ENCODE assay signal across 20 cellular contexts in genomic region chr4:150943126-150943525, GRCh38.
A peak's percentile ranks its signal among the peaks of the same experiment; 100 is the strongest.
DNase-seq lines count a peak whose midpoint lies in the region; FAIRE-seq and TF ChIP-seq lines count a peak whose summit lies in the region.
"Had no signal": no experiment of that assay in that cellular context is flagged by ENCODE, and none has a peak within 500 bp of the region (broad histone marks: within the 10 kb centered on the region; RNA-seq: fewer than 3 reads in every experiment).

No MANE protein-coding gene starts in this region.

- H3K9me3 ChIP-seq in HEK293 (ENCODE audit: control insufficient read depth, insufficient read depth, low read depth, low read length) = no peaks in the 10 kb centered on the region
- no peaks in the 10 kb centered on the region for H3K9me3 ChIP-seq in endothelial cell of umbilical vein (replicated peaks; ENCODE audit: control insufficient read depth, insufficient read depth, low read length)
- no peaks in the 10 kb centered on the region for H3K9me3 ChIP-seq in suprapubic skin
- H3K9me3 ChIP-seq: BE2C had no signal

- H3K36me3 ChIP-seq in HEK293 (ENCODE audit: control insufficient read depth in 2 of 2, insufficient read depth in 1 of 2, low read length in 2 of 2) (no peaks in the 10 kb centered on the region), endothelial cell of umbilical vein (ENCODE audit: control insufficient read depth in 2 of 2, extremely low read depth in 1 of 2, insufficient read depth in 2 of 2, low read length in 2 of 2) (no peaks in the 10 kb centered on the region), suprapubic skin (no peaks in the 10 kb centered on the region)
- H3K36me3 ChIP-seq: BE2C had no signal

- H3K27me3 ChIP-seq in endothelial cell of umbilical vein (ENCODE audit: control insufficient read depth in 2 of 2, insufficient read depth in 2 of 2, low read length in 2 of 2) (no peaks in the 10 kb centered on the region), suprapubic skin (no peaks in the 10 kb centered on the region)
- H3K27me3 ChIP-seq: BE2C had no signal

- no peak overlapping the region for H3K27ac ChIP-seq in HEK293 (ENCODE audit: extremely low read depth, low read depth, low read length)
- no peak overlapping the region for H3K27ac ChIP-seq in endothelial cell of umbilical vein (ENCODE audit: insufficient read depth, low read depth, low read length)
- no peak overlapping the region for H3K27ac ChIP-seq in suprapubic skin

- TF ChIP-seq POLR2A in endothelial cell of umbilical vein (IDR thresholded peaks at IDR 0.05; ENCODE audit: low read depth, low read length) (no peak), suprapubic skin (IDR thresholded peaks at IDR 0.05) (no peak)

- POLR2A ChIA-PET in HEK293 (lab: Yijun Ruan, JAX) (interaction anchor here (0.6 kb wide), 1 partner anchor 60 kb away, joined by 4 read pairs; no protein-coding TSS in a partner anchor), endothelial cell of umbilical vein (lab: Charles Lee) (no interaction called here)

- peaks cover 7% of the 10 kb centered on the region for H3K4me1 ChIP-seq in HEK293 (ENCODE audit: control insufficient read depth, insufficient read depth, low read length)
- peaks cover 8% of the 10 kb centered on the region for H3K4me1 ChIP-seq in endothelial cell of umbilical vein (ENCODE audit: control insufficient read depth, extremely low read depth, insufficient read depth, low read length)
- H3K4me1 ChIP-seq in suprapubic skin = no peaks in the 10 kb centered on the region
- H3K4me1 ChIP-seq: BE2C had no signal

- no TSS peak for BruUV-seq in endothelial cell of umbilical vein (replicated peaks; lab: Mats Ljungman, UMichigan)

- TF ChIP-seq CTCF in HEK293 (tag by site-specific recombination; IDR thresholded peaks at IDR 0.05) (no peak), endothelial cell of umbilical vein (IDR thresholded peaks at IDR 0.05; ENCODE audit: extremely low read depth in 1 of 2, insufficient read depth in 1 of 2, low read depth in 1 of 2, low read length in 2 of 2) (no peak), suprapubic skin (IDR thresholded peaks at IDR 0.05) (no peak)

- no peak overlapping the region for H3K9ac ChIP-seq in endothelial cell of umbilical vein (replicated peaks; ENCODE audit: extremely low read depth, insufficient read depth, low read length)

- CTCF ChIA-PET in HEK293 (lab: Yijun Ruan, JAX) (interaction anchor here (0.6 to 0.7 kb wide), 4 partner anchors 14 to 853 kb away, joined by 3 read pairs; no protein-coding TSS in a partner anchor), endothelial cell of umbilical vein (lab: Charles Lee) (interaction anchor here (0.6 to 1.3 kb wide), 6 partner anchors 8 to 76 kb away, joined by 3 to 8 read pairs (median 4); no protein-coding TSS in a partner anchor)

- no peak overlapping the region for H2AFZ ChIP-seq in endothelial cell of umbilical vein (ENCODE audit: low read depth, low read length)
- H2AFZ ChIP-seq: GM23338 had no signal

- intact Hi-C loops in endothelial cell of umbilical vein (cut with micrococcal nuclease) = no loop called here

- no peak for TF ChIP-seq EP300 in suprapubic skin (IDR thresholded peaks at IDR 0.05)

- peaks cover 1% of the 10 kb centered on the region for H4K20me1 ChIP-seq in endothelial cell of umbilical vein (replicated peaks; ENCODE audit: control insufficient read depth, extremely low read depth, insufficient read depth, low read length)

- no peaks in the 10 kb centered on the region for H3K9me1 ChIP-seq in endothelial cell of umbilical vein (replicated peaks; ENCODE audit: control insufficient read depth, extremely low read depth, insufficient read depth, low read length)

- peaks cover 4% of the 10 kb centered on the region for H3K79me2 ChIP-seq in endothelial cell of umbilical vein (ENCODE audit: control insufficient read depth, insufficient read depth, low read length)

- DNase-seq in endothelial cell of umbilical vein (ENCODE audit: low read depth, low spot score) (peak; percentile 10), suprapubic skin (ENCODE audit: low spot score in 2 of 2) (no peak), hippocampal formation (lab: John Stamatoyannopoulos, UW) (no peak)
- DNase-seq in stimulated activated naive CD4-positive, alpha-beta T cell treated with Interleukin-2 at 50 U/mL for 16 hours (lab: John Stamatoyannopoulos, UW) = no peak
- DNase-seq: ACHN; BE2C; C1 segment of cervical spinal cord; CD4-positive, CD25-positive, alpha-beta regulatory T cell; CD8-positive, alpha-beta memory T cell; COR-L47; DMS79 treated with DMSO at 0.1 percent for 48 hours; HCEC 1CT; HFFc6; KG1 had no signal

- FAIRE-seq in G401.6 (lab: Jason Lieb, UNC) = peak; percentile 55
- no peak for FAIRE-seq in endothelial cell of umbilical vein (lab: Jason Lieb, UNC)
- FAIRE-seq: GM12878, H54, HTR-8/SVneo had no signal

- dilution Hi-C loops in endothelial cell of umbilical vein (cut with MboI; ENCODE audit: extremely low pct_ligation_motif_present, low sequenced_read_pairs) = no loop called here

- H3K4me2 ChIP-seq in endothelial cell of umbilical vein (ENCODE audit: insufficient read depth, low read length) = no peak overlapping the region
- H3K4me2 ChIP-seq: GM23338 had no signal

- H3K4me3 ChIP-seq in HEK293 (ENCODE audit: low read depth, low read length) (no peak overlapping the region), endothelial cell of umbilical vein (replicated peaks in 1 of 3; ENCODE audit: insufficient read depth in 1 of 3, low read depth in 1 of 3, low read length in 3 of 3) (no peak overlapping the region), suprapubic skin (no peak overlapping the region)
- H3K4me3 ChIP-seq: GM12878, GM23338 had no signal

TF ChIP-seq in HEK293, 187 proteins besides CTCF, POLR2A, EP300 and RAD21:
- no peak for TF ChIP-seq GLIS2 (tag by site-specific recombination; IDR thresholded peaks at IDR 0.05)
- no peak for TF ChIP-seq YY1 (tag by site-specific recombination; IDR thresholded peaks at IDR 0.05)
- TF ChIP-seq ZNF23 (tag by site-specific recombination; IDR thresholded peaks at IDR 0.05; ENCODE audit: borderline replicate concordance) = no peak
- TF ChIP-seq ZNF169 (tag by site-specific recombination; IDR thresholded peaks at IDR 0.05) = no peak
- TF ChIP-seq ZIC2 (tag by site-specific recombination; IDR thresholded peaks at IDR 0.05) = no peak
- no peak for TF ChIP-seq ZBTB21 (tag by site-specific recombination; IDR thresholded peaks at IDR 0.05)
- peak; percentile 55; the same call in 1 of the 2 replicates for TF ChIP-seq ZNF121 (tag by site-specific recombination; IDR thresholded peaks at IDR 0.05)

TF ChIP-seq in endothelial cell of umbilical vein, 7 proteins besides CTCF, POLR2A, EP300 and RAD21:
- TF ChIP-seq MAX (IDR thresholded peaks at IDR 0.05; ENCODE audit: insufficient read depth, insufficient read length) (no peak), POLR2AphosphoS5 (IDR thresholded peaks at IDR 0.05; ENCODE audit: insufficient read depth, low read depth, low read length) (no peak), EZH2 (IDR thresholded peaks at IDR 0.05; ENCODE audit: borderline replicate concordance, low read depth, low read length, severe bottlenecking) (no peak), GATA2 (IDR thresholded peaks at IDR 0.05; ENCODE audit: insufficient read depth, insufficient read length, low read depth, low read length) (no peak), JUN (IDR thresholded peaks at IDR 0.05; ENCODE audit: borderline replicate concordance, insufficient read depth, insufficient read length, low read depth) (no peak), FOS (IDR thresholded peaks at IDR 0.05; ENCODE audit: borderline replicate concordance, insufficient read depth, low read length) (no peak), MYC (IDR thresholded peaks at IDR 0.05; ENCODE audit: low read depth, low read length) (no peak)
